ENCODE assay signal across 8 cellular contexts in genomic region chr19:34171877-34172660, GRCh38. TPM values are rescaled to one million over a fixed set of nuclear protein-coding genes. Genes with fewer than 3 reads are reported as not detected.
DNase-seq lines count a peak whose midpoint lies in the region; ATAC-seq, FAIRE-seq and TF ChIP-seq lines count a peak whose summit lies in the region.

LSM14A (plus strand) TSS chr19:34172504; CDS start chr19:34172643, 139 bp downstream.

- peaks cover 22% of the 10 kb centered on the region for H4K20me1 ChIP-seq in SU-DHL-6 (ENCODE audit: low read depth, low read length)

- DNase-seq in GM06990 (ENCODE audit: extremely low read depth, insufficient read length) = peak; percentile 90
- DNase-seq in HFFc6 = peak; percentile 88
- DNase-seq in NCI-H1048 (lab: John Stamatoyannopoulos, UW) = peak; percentile 69
- DNase-seq in activated naive CD8-positive, alpha-beta T cell treated with anti-CD3 and anti-CD28 coated beads, Interleukin-2, amount 10 ng/mL, durations not matched to agents 7 days and 5 days = peak; percentile 98
- DNase-seq in Right ventricle myocardium inferior (ENCODE audit: missing footprints) = peak; percentile 98
- peak; percentile 88 to 99 (median 92) for DNase-seq in pancreas
- peak; percentile 92 to 93 for DNase-seq in thyroid gland

- 0% methylated on average over 45 to 83 of the region's 83 CpGs for WGBS in pancreas, 2 donors
- 0 to 4% methylated on average over 6 to 10 of the region's 83 CpGs for WGBS in thyroid gland, 2 donors

- H3K27me3 ChIP-seq in GM06990 (replicated peaks; ENCODE audit: control insufficient read depth, insufficient read depth, low read length) (no peaks in the 10 kb centered on the region), SU-DHL-6 (ENCODE audit: low read length) (no peaks in the 10 kb centered on the region), pancreas (no peaks in the 10 kb centered on the region), thyroid gland (no peaks in the 10 kb centered on the region)

- POLR2A ChIA-PET in activated naive CD8-positive, alpha-beta T cell treated with anti-CD3 and anti-CD28 coated beads, Interleukin-2, amount 10 ng/mL, durations not matched to agents 7 days and 5 days (lab: Charles Lee) = interaction anchor here (0.8 to 1.7 kb wide), 12 partner anchors 12 to 1480 kb away, joined by 3 to 15 read pairs (median 4); partner anchors contain the start of genes NUDT19 and UBA2

- H3K4me3 ChIP-seq in GM06990 (replicated peaks; ENCODE audit: low read depth, low read length) = peak within 1 kb of the TSS; percentile 93
- peak within 1 kb of the TSS; percentile 70 for H3K4me3 ChIP-seq in SU-DHL-6 (ENCODE audit: insufficient read depth, low read length, poor library complexity, severe bottlenecking)
- peak within 1 kb of the TSS; percentile 82 to 99 (median 88) for H3K4me3 ChIP-seq in pancreas
- H3K4me3 ChIP-seq in thyroid gland (replicated peaks in 1 of 3) = peak within 1 kb of the TSS; percentile 45 to 100 (median 95)

- peak within 1 kb of the TSS; percentile 95 for H3K4me3 Mint-ChIP-seq in HFFc6
- H3K4me3 Mint-ChIP-seq in activated naive CD8-positive, alpha-beta T cell treated with anti-CD3 and anti-CD28 coated beads, Interleukin-2, amount 10 ng/mL, durations not matched to agents 7 days and 5 days = peak within 1 kb of the TSS; percentile 97

- peaks cover 47% of the 10 kb centered on the region for H3K79me2 ChIP-seq in SU-DHL-6 (ENCODE audit: insufficient read depth, low read length)

- H3K27ac ChIP-seq in SU-DHL-6 (ENCODE audit: low read depth, low read length) = peak within 1 kb of the TSS; percentile 82
- H3K27ac ChIP-seq in pancreas = peak within 1 kb of the TSS; percentile 93 to 99 (median 96)
- H3K27ac ChIP-seq in thyroid gland = peak within 1 kb of the TSS; percentile 96 to 100 (median 99)

- H3K9me3 ChIP-seq in SU-DHL-6 (ENCODE audit: insufficient read depth, low read length) (no peaks in the 10 kb centered on the region), pancreas (no peaks in the 10 kb centered on the region), thyroid gland (no peaks in the 10 kb centered on the region)

- peak within 1 kb of the TSS; percentile 98 for H3K27ac Mint-ChIP-seq in HFFc6
- H3K27ac Mint-ChIP-seq in activated naive CD8-positive, alpha-beta T cell treated with anti-CD3 and anti-CD28 coated beads, Interleukin-2, amount 10 ng/mL, durations not matched to agents 7 days and 5 days = peak within 1 kb of the TSS; percentile 97

- peak in 1 of 2 donors; percentile 91 for TF ChIP-seq POLR2A in thyroid gland (IDR thresholded peaks at IDR 0.05)

- peak within 1 kb of the TSS; percentile 97 for H3K4me2 ChIP-seq in SU-DHL-6 (ENCODE audit: low read depth, low read length, poor library complexity, severe bottlenecking)

- H3K9me2 ChIP-seq in SU-DHL-6 (replicated peaks; ENCODE audit: insufficient read depth, low read length) = no peaks in the 10 kb centered on the region

- peaks cover 19% of the 10 kb centered on the region for H3F3A ChIP-seq in SU-DHL-6 (ENCODE audit: insufficient read depth)

- H3K27me3 Mint-ChIP-seq in HFFc6 (ENCODE audit: insufficient read depth) = no peaks in the 10 kb centered on the region; the same call in 1 of the 2 replicates
- peaks cover 2% of the 10 kb centered on the region for H3K27me3 Mint-ChIP-seq in activated naive CD8-positive, alpha-beta T cell treated with anti-CD3 and anti-CD28 coated beads, Interleukin-2, amount 10 ng/mL, durations not matched to agents 7 days and 5 days

- H3K36me3 Mint-ChIP-seq in HFFc6 (ENCODE audit: low read depth) = peaks cover 23% of the 10 kb centered on the region
- H3K36me3 Mint-ChIP-seq in activated naive CD8-positive, alpha-beta T cell treated with anti-CD3 and anti-CD28 coated beads, Interleukin-2, amount 10 ng/mL, durations not matched to agents 7 days and 5 days = peaks cover 15% of the 10 kb centered on the region

- no peak for FAIRE-seq in pancreas (lab: Jason Lieb, UNC)

- peaks cover 42% of the 10 kb centered on the region for H3K4me1 Mint-ChIP-seq in HFFc6 (ENCODE audit: low read depth)
- H3K4me1 Mint-ChIP-seq in activated naive CD8-positive, alpha-beta T cell treated with anti-CD3 and anti-CD28 coated beads, Interleukin-2, amount 10 ng/mL, durations not matched to agents 7 days and 5 days = peaks cover 33% of the 10 kb centered on the region

- H3K4me1 ChIP-seq in pancreas (peaks cover 18 to 40% (median 34%) of the 10 kb centered on the region in 3 donors), thyroid gland (peaks cover 42 to 44% of the 10 kb centered on the region in 2 donors)

- H3K36me3 ChIP-seq in GM06990 (ENCODE audit: control insufficient read depth, insufficient read depth, low read length) = no peaks in the 10 kb centered on the region
- H3K36me3 ChIP-seq in SU-DHL-6 (ENCODE audit: low read length) = peaks cover 11% of the 10 kb centered on the region
- H3K36me3 ChIP-seq in pancreas = no peaks in the 10 kb centered on the region
- no peaks in the 10 kb centered on the region for H3K36me3 ChIP-seq in thyroid gland

- H3K9ac ChIP-seq in SU-DHL-6 (ENCODE audit: low read length) = peak within 1 kb of the TSS; percentile 99

- TF ChIP-seq CTCF in GM06990 (IDR thresholded peaks at IDR 0.05; ENCODE audit: insufficient read depth, low read length, poor library complexity, severe bottlenecking) = no peak
- no peak for TF ChIP-seq CTCF in HFFc6 (IDR thresholded peaks at IDR 0.05)
- TF ChIP-seq CTCF in SU-DHL-6 (IDR thresholded peaks at IDR 0.05; ENCODE audit: insufficient read depth, low read length, poor library complexity, severe bottlenecking) = no peak
- no peak for TF ChIP-seq CTCF in pancreas (IDR thresholded peaks at IDR 0.05)
- TF ChIP-seq CTCF in thyroid gland (IDR thresholded peaks at IDR 0.05) = peak in 1 of 6 experiments; percentile 10

- H2AFZ ChIP-seq in SU-DHL-6 (ENCODE audit: low read depth, low read length, severe bottlenecking) = peak within 1 kb of the TSS; percentile 70

- intact Hi-C loops in Right ventricle myocardium inferior (cut with DNase I) (no loop called here), pancreas (cut with DNase I) (no loop called here), thyroid gland (cut with DNase I) (loop anchor here (10.0 kb wide), 1 partner anchor 173 kb away; no protein-coding TSS in a partner anchor)

- peak; percentile 88 for ATAC-seq in activated naive CD8-positive, alpha-beta T cell treated with anti-CD3 and anti-CD28 coated beads, Interleukin-2, amount 10 ng/mL, durations not matched to agents 7 days and 5 days (ENCODE audit: low read depth)
- ATAC-seq in Right ventricle myocardium inferior (peak; percentile 93), pancreas (peak; percentile 87 to 93 (median 90))

- no peaks in the 10 kb centered on the region for H3K9me3 Mint-ChIP-seq in HFFc6
- H3K9me3 Mint-ChIP-seq in activated naive CD8-positive, alpha-beta T cell treated with anti-CD3 and anti-CD28 coated beads, Interleukin-2, amount 10 ng/mL, durations not matched to agents 7 days and 5 days = no peaks in the 10 kb centered on the region

RNA-seq across cellular contexts. Expression of gene LSM14A, which starts in this region (rescaled TPM):
- 10 to 100 TPM; 66.5 to 92.9 (median 87.0) TPM for total RNA-seq in HFFc6 (2021; fragmentation: NEBNext Ultra II Directional; extraction: Animal tissue kit (Norgen Biotek cat#: 25700))
- 100 to 1,000 TPM; 141 to 156 TPM for total RNA-seq in activated naive CD8-positive, alpha-beta T cell treated with anti-CD3 and anti-CD28 coated beads, Interleukin-2, amount 10 ng/mL, durations not matched to agents 7 days and 5 days
- total RNA-seq in Right ventricle myocardium inferior (70.6 TPM), pancreas (10 to 100 TPM; 36.0 to 56.8 (median 46.0) TPM), thyroid gland (100 to 1,000 TPM; 137 to 253 (median 168) TPM)
- 10 to 100 TPM; 32.0 to 41.4 TPM for polyA plus RNA-seq in pancreas

Comparison
In these comparisons a context has a peak if more than half of its experiments do, and no peak if none do; other contexts are left out.
1. Peak in every context shown above with its lines: DNase-seq, ATAC-seq, H3K4me3 ChIP-seq and H3K27ac ChIP-seq.